In genomic region chr11:65639623-65640482, GRCh38 we compare ENCODE assay signal across 8 cellular contexts. TPM values are rescaled to one million over a fixed set of nuclear protein-coding genes. Genes with fewer than 3 reads are reported as not detected.
DNase-seq lines count a peak whose midpoint lies in the region; ATAC-seq and TF ChIP-seq lines count a peak whose summit lies in the region.

No MANE protein-coding gene starts in this region.

- no peak overlapping the region for H4K8ac ChIP-seq in neuronal stem cell (ENCODE audit: low read depth, low read length)

- H3K9me3 Mint-ChIP-seq in progenitor cell of endocrine pancreas (ENCODE audit: low read depth) = no peaks in the 10 kb centered on the region

- peaks cover 6% of the 10 kb centered on the region for H3K4me1 Mint-ChIP-seq in progenitor cell of endocrine pancreas (ENCODE audit: low read depth)

- no peak overlapping the region for H2BK120ac ChIP-seq in neuronal stem cell (ENCODE audit: low read depth, low read length)

- H3K27ac ChIP-seq in angular gyrus (ENCODE audit: low read depth, low read length) (peak overlapping the region; percentile 83), neuronal stem cell (replicated peaks; ENCODE audit: low read length) (no peak overlapping the region)

- no peak overlapping the region for H3K23ac ChIP-seq in neuronal stem cell (ENCODE audit: low read depth, low read length, poor library complexity)

- no peak overlapping the region for H3K18ac ChIP-seq in neuronal stem cell (ENCODE audit: low read length)

- H3K27ac Mint-ChIP-seq in progenitor cell of endocrine pancreas = no peak overlapping the region

- H3K79me1 ChIP-seq in neuronal stem cell (ENCODE audit: low read depth, low read length) = peaks cover 10% of the 10 kb centered on the region

- no peak for TF ChIP-seq CTCF in progenitor cell of endocrine pancreas (IDR thresholded peaks at IDR 0.05; ENCODE audit: unreplicated experiment)

- no peak overlapping the region for H3K4me2 ChIP-seq in neuronal stem cell (ENCODE audit: insufficient read depth, low read length, poor library complexity, severe bottlenecking)

- H3K9me3 ChIP-seq in neuronal stem cell (replicated peaks in 1 of 2; ENCODE audit: control insufficient read depth in 2 of 2, insufficient read depth in 1 of 2, low read depth in 1 of 2, low read length in 2 of 2) (peaks cover 0 to 1% of the 10 kb centered on the region in 2 donors), HAP-1 (no peaks in the 10 kb centered on the region)

- H2BK12ac ChIP-seq in neuronal stem cell (ENCODE audit: low read length) = no peak overlapping the region

- H3K4me1 ChIP-seq in neuronal stem cell (ENCODE audit: control insufficient read depth in 2 of 2, insufficient read depth in 1 of 2, low read depth in 1 of 2, low read length in 2 of 2) (peaks cover 16 to 25% of the 10 kb centered on the region in 2 donors), HAP-1 (peaks cover 6% of the 10 kb centered on the region)

- ATAC-seq in GM21367 (IDR thresholded peaks at IDR 0.05; ENCODE audit: unreplicated experiment) = peak; percentile 37

- peaks cover 22 to 42% of the 10 kb centered on the region in 2 donors for H3K36me3 ChIP-seq in neuronal stem cell (replicated peaks in 1 of 2; ENCODE audit: control insufficient read depth in 2 of 2, insufficient read depth in 2 of 2, low read length in 2 of 2)
- H3K36me3 ChIP-seq in HAP-1 (replicated peaks) = peaks cover 25% of the 10 kb centered on the region

- no peak overlapping the region for H4K91ac ChIP-seq in neuronal stem cell (ENCODE audit: low read depth, low read length, poor library complexity)

- H3K4me3 ChIP-seq in neuronal stem cell (ENCODE audit: low read length in 2 of 2) = no peak overlapping the region
- no peak overlapping the region for H3K4me3 ChIP-seq in HAP-1

- H3K4ac ChIP-seq in neuronal stem cell (ENCODE audit: low read length) = no peak overlapping the region

- TF ChIP-seq POLR2A in Raji (IDR thresholded peaks at IDR 0.05; ENCODE audit: insufficient read depth, low read depth, low read length) = peak; percentile 60

- peak; percentile 94 for DNase-seq in CMK (ENCODE audit: low read depth)
- DNase-seq in neuronal stem cell (ENCODE audit: low spot score) = no peak
- DNase-seq in HAP-1 (ENCODE audit: low spot score in 2 of 2) = no peak
- no peak for DNase-seq in NCI-H2227 (lab: John Stamatoyannopoulos, UW; ENCODE audit: unreplicated experiment)
- DNase-seq in progenitor cell of endocrine pancreas (ENCODE audit: low spot score, unreplicated experiment) = no peak

- peaks cover 3% of the 10 kb centered on the region for H3K36me3 Mint-ChIP-seq in progenitor cell of endocrine pancreas (ENCODE audit: insufficient read depth)

- no CpG with 5 or more reads among the region's 8 CpGs for WGBS in neuronal stem cell (ENCODE audit: extremely low coverage in 2 of 2, insufficient read length in 2 of 2, insufficient replicate concordance in 1 of 2), 2 donors

- no peak overlapping the region for H2AFZ ChIP-seq in neuronal stem cell (ENCODE audit: low read length)

- H3K27me3 Mint-ChIP-seq in progenitor cell of endocrine pancreas = peaks cover 19% of the 10 kb centered on the region

- in situ Hi-C loops in HAP-1 (cut with MboI; ENCODE audit: low sequenced_read_pairs) = no loop called here

- H3K14ac ChIP-seq in neuronal stem cell (ENCODE audit: low read length) = no peak overlapping the region

- H2BK5ac ChIP-seq in neuronal stem cell (ENCODE audit: low read length) = no peak overlapping the region

- no peak overlapping the region for H3K4me3 Mint-ChIP-seq in progenitor cell of endocrine pancreas (ENCODE audit: low read depth)

- peaks cover 0 to 3% (median 0%) of the 10 kb centered on the region in 3 experiments for H3K27me3 ChIP-seq in neuronal stem cell (ENCODE audit: control insufficient read depth in 3 of 3, insufficient read depth in 3 of 3, low read depth in 1 of 3, low read length in 3 of 3)
- no peaks in the 10 kb centered on the region for H3K27me3 ChIP-seq in HAP-1 (ENCODE audit: low read depth)

- H3K9ac ChIP-seq in neuronal stem cell (ENCODE audit: low read depth, low read length, poor library complexity) = no peak overlapping the region

- H2BK15ac ChIP-seq in neuronal stem cell (ENCODE audit: low read length) = no peak overlapping the region

- peak overlapping the region; percentile 89 for H2AK5ac ChIP-seq in neuronal stem cell (ENCODE audit: low read depth, low read length)

RNA-seq across cellular contexts. Expression of gene SIPA1, which starts 2.0 kb away (rescaled TPM):
- 13.1 TPM for polyA plus RNA-seq in neuronal stem cell (2013, experiment 1 of 2)
- 15.5 TPM for polyA plus RNA-seq in neuronal stem cell (2013, experiment 2 of 2)
- total RNA-seq in progenitor cell of endocrine pancreas = 19.5 and 20.2 TPM in 2 replicates

RNA-seq across cellular contexts. Expression of gene RELA, which starts 22.9 kb away (rescaled TPM):
- polyA plus RNA-seq in neuronal stem cell (2013, experiment 1 of 2) = 26.0 TPM
- polyA plus RNA-seq in neuronal stem cell (2013, experiment 2 of 2) = 24.2 TPM
- total RNA-seq in progenitor cell of endocrine pancreas = 54.2 and 54.5 TPM in 2 replicates

RNA-seq across cellular contexts. Expression of gene PCNX3, which starts 24.3 kb away (rescaled TPM):
- 11.7 TPM for polyA plus RNA-seq in neuronal stem cell (2013, experiment 1 of 2)
- polyA plus RNA-seq in neuronal stem cell (2013, experiment 2 of 2) = 11.4 TPM
- total RNA-seq in progenitor cell of endocrine pancreas = 59.5 and 66.0 TPM in 2 replicates

RNA-seq across cellular contexts. Expression of gene MAP3K11, which starts 25.8 kb away (rescaled TPM):
- polyA plus RNA-seq in neuronal stem cell (2013, experiment 1 of 2) = 34.0 TPM
- 32.6 TPM for polyA plus RNA-seq in neuronal stem cell (2013, experiment 2 of 2)
- 61.4 and 63.8 TPM in 2 replicates for total RNA-seq in progenitor cell of endocrine pancreas

RNA-seq across cellular contexts. Expression of gene KCNK7, which starts 44.3 kb away (rescaled TPM):
- 0.06 TPM for polyA plus RNA-seq in neuronal stem cell (2013, experiment 1 of 2)
- polyA plus RNA-seq in neuronal stem cell (2013, experiment 2 of 2) = 0.08 TPM
- total RNA-seq in progenitor cell of endocrine pancreas = 0.95 and 1.7 TPM in 2 replicates
